In the genomic region with DNA sequence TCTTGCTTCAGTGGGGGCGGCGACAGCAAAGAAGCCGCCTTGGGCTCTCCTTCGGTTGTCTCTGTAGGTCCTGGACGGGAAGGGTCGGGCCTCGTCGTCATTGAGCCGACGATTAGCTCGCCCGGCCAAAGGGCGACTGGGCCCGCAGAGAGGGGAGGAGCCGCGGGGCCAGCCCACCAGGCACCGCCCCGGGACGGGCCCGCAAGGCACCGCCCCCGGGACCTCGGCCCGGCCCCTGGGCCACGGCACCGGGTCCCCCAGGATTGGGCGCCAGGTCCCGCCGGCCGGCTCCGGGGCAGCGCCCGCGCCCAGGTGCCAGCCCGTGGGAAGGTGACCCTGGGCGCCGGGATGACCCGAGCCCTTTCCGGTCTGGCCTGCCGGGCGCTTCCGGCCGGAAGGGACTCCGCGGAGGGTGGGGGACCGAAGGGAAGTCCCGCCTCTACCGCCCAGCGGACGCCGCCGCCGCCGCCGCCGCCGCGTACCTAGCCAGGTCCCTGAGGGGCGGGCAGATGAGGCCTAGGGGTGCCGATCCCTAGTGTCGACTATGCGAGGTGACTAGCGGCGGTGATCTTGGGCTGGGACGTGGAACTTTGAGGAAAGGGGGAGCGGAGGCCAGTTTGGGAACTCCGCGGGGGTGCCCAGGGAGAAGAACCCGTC, we compare ENCODE assay signal across 1 cellular context.
TF ChIP-seq lines count a peak whose summit lies in the region.

A gene (minus strand): TSS at position 371 of the 657 bp plus-strand sequence. CDS start 524 bp downstream, outside the sequence.
A gene with protein sequence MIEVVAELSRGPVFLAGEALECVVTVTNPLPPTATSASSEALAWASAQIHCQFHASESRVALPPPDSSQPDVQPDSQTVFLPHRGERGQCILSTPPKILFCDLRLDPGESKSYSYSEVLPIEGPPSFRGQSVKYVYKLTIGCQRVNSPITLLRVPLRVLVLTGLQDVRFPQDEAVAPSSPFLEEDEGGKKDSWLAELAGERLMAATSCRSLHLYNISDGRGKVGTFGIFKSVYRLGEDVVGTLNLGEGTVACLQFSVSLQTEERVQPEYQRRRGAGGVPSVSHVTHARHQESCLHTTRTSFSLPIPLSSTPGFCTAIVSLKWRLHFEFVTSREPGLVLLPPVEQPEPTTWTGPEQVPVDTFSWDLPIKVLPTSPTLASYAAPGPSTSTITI (plus strand): TSS at position 430 of the 657 bp plus-strand sequence. CDS start 469 bp downstream, outside the sequence.

TF ChIP-seq in HEK293, 187 proteins besides CTCF, POLR2A, EP300 and RAD21 (continued from another document):
- TF ChIP-seq, protein P1, sequence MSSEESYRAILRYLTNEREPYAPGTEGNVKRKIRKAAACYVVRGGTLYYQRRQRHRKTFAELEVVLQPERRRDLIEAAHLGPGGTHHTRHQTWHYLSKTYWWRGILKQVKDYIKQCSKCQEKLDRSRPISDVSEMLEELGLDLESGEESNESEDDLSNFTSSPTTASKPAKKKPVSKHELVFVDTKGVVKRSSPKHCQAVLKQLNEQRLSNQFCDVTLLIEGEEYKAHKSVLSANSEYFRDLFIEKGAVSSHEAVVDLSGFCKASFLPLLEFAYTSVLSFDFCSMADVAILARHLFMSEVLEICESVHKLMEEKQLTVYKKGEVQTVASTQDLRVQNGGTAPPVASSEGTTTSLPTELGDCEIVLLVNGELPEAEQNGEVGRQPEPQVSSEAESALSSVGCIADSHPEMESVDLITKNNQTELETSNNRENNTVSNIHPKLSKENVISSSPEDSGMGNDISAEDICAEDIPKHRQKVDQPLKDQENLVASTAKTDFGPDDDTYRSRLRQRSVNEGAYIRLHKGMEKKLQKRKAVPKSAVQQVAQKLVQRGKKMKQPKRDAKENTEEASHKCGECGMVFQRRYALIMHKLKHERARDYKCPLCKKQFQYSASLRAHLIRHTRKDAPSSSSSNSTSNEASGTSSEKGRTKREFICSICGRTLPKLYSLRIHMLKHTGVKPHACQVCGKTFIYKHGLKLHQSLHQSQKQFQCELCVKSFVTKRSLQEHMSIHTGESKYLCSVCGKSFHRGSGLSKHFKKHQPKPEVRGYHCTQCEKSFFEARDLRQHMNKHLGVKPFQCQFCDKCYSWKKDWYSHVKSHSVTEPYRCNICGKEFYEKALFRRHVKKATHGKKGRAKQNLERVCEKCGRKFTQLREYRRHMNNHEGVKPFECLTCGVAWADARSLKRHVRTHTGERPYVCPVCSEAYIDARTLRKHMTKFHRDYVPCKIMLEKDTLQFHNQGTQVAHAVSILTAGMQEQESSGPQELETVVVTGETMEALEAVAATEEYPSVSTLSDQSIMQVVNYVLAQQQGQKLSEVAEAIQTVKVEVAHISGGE (tag by site-specific recombination; conservative IDR thresholded peaks at IDR 0.05; ENCODE audit: low read depth) = peak; percentile 93
- TF ChIP-seq, protein P2, sequence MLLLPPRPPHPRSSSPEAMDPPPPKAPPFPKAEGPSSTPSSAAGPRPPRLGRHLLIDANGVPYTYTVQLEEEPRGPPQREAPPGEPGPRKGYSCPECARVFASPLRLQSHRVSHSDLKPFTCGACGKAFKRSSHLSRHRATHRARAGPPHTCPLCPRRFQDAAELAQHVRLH (tag by site-specific recombination; IDR thresholded peaks at IDR 0.05) = no peak
- TF ChIP-seq ZNF544 (tag by site-specific recombination; IDR thresholded peaks at IDR 0.05) (no peak), ZNF561 (tag by site-specific recombination; IDR thresholded peaks at IDR 0.05; ENCODE audit: borderline replicate concordance) (peak; percentile 58; the same call in 1 of the 2 replicates), ZEB2 (tag by site-specific recombination; IDR thresholded peaks at IDR 0.05) (peak; percentile 48; the same call in 1 of the 2 replicates), ZNF211 (tag by site-specific recombination; IDR thresholded peaks at IDR 0.05; ENCODE audit: low read depth) (no peak), KLF10 (tag by site-specific recombination; IDR thresholded peaks at IDR 0.05) (peak; percentile 43; the same call in 1 of the 2 replicates), SP3 (tag by site-specific recombination; IDR thresholded peaks at IDR 0.05) (peak; percentile 65; the same call in 1 of the 2 replicates), SP2 (tag by site-specific recombination; IDR thresholded peaks at IDR 0.05) (peak; percentile 74), ZNF112 (tag by site-specific recombination; IDR thresholded peaks at IDR 0.05) (no peak), ZNF341 (tag by site-specific recombination; IDR thresholded peaks at IDR 0.05; ENCODE audit: low read depth) (peak; percentile 47; the same call in 1 of the 2 replicates), GLIS2 (tag by site-specific recombination; IDR thresholded peaks at IDR 0.05) (peak; percentile 67), ZNF423 (tag by site-specific recombination; IDR thresholded peaks at IDR 0.05) (peak; percentile 91), ZBTB8A (tag by site-specific recombination; IDR thresholded peaks at IDR 0.05) (peak; percentile 97), KLF8 (tag by site-specific recombination; IDR thresholded peaks at IDR 0.05) (peak; percentile 43; the same call in 1 of the 2 replicates), ZNF76 (tag by site-specific recombination; IDR thresholded peaks at IDR 0.05; ENCODE audit: borderline replicate concordance, low read depth) (peak; percentile 11; the same call in 1 of the 2 replicates), ZNF664 (tag by site-specific recombination; IDR thresholded peaks at IDR 0.05) (no peak), ZNF549 (tag by site-specific recombination; IDR thresholded peaks at IDR 0.05) (no peak), ZFP69B (tag by site-specific recombination; IDR thresholded peaks at IDR 0.05) (no peak), SETDB1 (IDR thresholded peaks at IDR 0.05; ENCODE audit: insufficient read length, low read length) (no peak), ZSCAN30 (tag by site-specific recombination; IDR thresholded peaks at IDR 0.05) (peak; percentile 49; the same call in 1 of the 2 replicates)
- TF ChIP-seq, protein P3, sequence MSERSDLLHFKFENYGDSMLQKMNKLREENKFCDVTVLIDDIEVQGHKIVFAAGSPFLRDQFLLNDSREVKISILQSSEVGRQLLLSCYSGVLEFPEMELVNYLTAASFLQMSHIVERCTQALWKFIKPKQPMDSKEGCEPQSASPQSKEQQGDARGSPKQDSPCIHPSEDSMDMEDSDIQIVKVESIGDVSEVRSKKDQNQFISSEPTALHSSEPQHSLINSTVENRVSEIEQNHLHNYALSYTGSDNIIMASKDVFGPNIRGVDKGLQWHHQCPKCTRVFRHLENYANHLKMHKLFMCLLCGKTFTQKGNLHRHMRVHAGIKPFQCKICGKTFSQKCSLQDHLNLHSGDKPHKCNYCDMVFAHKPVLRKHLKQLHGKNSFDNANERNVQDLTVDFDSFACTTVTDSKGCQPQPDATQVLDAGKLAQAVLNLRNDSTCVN (tag by site-specific recombination; optimal IDR thresholded peaks at IDR 0.05) = peak; percentile 36
- TF ChIP-seq, protein P4, sequence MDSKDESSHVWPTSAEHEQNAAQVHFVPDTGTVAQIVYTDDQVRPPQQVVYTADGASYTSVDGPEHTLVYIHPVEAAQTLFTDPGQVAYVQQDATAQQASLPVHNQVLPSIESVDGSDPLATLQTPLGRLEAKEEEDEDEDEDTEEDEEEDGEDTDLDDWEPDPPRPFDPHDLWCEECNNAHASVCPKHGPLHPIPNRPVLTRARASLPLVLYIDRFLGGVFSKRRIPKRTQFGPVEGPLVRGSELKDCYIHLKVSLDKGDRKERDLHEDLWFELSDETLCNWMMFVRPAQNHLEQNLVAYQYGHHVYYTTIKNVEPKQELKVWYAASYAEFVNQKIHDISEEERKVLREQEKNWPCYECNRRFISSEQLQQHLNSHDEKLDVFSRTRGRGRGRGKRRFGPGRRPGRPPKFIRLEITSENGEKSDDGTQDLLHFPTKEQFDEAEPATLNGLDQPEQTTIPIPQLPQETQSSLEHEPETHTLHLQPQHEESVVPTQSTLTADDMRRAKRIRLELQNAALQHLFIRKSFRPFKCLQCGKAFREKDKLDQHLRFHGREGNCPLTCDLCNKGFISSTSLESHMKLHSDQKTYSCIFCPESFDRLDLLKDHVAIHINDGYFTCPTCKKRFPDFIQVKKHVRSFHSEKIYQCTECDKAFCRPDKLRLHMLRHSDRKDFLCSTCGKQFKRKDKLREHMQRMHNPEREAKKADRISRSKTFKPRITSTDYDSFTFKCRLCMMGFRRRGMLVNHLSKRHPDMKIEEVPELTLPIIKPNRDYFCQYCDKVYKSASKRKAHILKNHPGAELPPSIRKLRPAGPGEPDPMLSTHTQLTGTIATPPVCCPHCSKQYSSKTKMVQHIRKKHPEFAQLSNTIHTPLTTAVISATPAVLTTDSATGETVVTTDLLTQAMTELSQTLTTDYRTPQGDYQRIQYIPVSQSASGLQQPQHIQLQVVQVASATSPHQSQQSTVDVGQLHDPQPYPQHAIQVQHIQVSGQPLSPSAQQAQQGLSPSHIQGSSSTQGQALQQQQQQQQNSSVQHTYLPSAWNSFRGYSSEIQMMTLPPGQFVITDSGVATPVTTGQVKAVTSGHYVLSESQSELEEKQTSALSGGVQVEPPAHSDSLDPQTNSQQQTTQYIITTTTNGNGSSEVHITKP (tag by site-specific recombination; IDR thresholded peaks at IDR 0.05) = peak; percentile 99
- TF ChIP-seq, protein P5, sequence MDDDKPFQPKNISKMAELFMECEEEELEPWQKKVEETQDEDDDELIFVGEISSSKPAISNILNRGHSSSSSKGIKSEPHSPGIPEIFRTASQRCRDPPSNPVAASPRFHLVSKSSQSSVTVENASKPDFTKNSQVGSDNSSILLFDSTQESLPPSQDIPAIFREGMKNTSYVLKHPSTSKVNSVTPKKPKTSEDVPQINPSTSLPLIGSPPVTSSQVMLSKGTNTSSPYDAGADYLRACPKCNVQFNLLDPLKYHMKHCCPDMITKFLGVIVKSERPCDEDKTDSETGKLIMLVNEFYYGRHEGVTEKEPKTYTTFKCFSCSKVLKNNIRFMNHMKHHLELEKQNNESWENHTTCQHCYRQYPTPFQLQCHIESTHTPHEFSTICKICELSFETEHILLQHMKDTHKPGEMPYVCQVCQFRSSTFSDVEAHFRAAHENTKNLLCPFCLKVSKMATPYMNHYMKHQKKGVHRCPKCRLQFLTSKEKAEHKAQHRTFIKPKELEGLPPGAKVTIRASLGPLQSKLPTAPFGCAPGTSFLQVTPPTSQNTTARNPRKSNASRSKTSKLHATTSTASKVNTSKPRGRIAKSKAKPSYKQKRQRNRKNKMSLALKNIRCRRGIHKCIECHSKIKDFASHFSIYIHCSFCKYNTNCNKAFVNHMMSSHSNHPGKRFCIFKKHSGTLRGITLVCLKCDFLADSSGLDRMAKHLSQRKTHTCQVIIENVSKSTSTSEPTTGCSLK (tag by site-specific recombination; IDR thresholded peaks at IDR 0.05) = no peak
- TF ChIP-seq, protein P6, sequence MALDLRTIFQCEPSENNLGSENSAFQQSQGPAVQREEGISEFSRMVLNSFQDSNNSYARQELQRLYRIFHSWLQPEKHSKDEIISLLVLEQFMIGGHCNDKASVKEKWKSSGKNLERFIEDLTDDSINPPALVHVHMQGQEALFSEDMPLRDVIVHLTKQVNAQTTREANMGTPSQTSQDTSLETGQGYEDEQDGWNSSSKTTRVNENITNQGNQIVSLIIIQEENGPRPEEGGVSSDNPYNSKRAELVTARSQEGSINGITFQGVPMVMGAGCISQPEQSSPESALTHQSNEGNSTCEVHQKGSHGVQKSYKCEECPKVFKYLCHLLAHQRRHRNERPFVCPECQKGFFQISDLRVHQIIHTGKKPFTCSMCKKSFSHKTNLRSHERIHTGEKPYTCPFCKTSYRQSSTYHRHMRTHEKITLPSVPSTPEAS (tag by site-specific recombination; IDR thresholded peaks at IDR 0.05) = no peak
- TF ChIP-seq, protein P7, sequence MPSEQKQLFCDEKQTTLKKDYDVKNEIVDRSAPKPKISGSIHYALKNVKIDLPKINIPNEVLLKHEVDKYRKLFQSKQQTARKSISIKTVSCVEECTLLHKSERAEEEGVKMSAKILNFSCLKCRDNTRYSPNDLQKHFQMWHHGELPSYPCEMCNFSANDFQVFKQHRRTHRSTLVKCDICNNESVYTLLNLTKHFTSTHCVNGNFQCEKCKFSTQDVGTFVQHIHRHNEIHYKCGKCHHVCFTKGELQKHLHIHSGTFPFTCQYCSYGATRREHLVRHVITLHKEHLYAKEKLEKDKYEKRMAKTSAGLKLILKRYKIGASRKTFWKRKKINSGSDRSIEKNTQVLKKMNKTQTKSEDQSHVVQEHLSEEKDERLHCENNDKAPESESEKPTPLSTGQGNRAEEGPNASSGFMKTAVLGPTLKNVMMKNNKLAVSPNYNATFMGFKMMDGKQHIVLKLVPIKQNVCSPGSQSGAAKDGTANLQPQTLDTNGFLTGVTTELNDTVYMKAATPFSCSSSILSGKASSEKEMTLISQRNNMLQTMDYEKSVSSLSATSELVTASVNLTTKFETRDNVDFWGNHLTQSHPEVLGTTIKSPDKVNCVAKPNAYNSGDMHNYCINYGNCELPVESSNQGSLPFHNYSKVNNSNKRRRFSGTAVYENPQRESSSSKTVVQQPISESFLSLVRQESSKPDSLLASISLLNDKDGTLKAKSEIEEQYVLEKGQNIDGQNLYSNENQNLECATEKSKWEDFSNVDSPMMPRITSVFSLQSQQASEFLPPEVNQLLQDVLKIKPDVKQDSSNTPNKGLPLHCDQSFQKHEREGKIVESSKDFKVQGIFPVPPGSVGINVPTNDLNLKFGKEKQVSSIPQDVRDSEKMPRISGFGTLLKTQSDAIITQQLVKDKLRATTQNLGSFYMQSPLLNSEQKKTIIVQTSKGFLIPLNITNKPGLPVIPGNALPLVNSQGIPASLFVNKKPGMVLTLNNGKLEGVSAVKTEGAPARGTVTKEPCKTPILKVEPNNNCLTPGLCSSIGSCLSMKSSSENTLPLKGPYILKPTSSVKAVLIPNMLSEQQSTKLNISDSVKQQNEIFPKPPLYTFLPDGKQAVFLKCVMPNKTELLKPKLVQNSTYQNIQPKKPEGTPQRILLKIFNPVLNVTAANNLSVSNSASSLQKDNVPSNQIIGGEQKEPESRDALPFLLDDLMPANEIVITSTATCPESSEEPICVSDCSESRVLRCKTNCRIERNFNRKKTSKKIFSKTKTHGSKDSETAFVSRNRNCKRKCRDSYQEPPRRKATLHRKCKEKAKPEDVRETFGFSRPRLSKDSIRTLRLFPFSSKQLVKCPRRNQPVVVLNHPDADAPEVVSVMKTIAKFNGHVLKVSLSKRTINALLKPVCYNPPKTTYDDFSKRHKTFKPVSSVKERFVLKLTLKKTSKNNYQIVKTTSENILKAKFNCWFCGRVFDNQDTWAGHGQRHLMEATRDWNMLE (tag by site-specific recombination; conservative IDR thresholded peaks at IDR 0.05; ENCODE audit: low read depth) = peak; percentile 32; the same call in 1 of the 2 replicates
TF ChIP-seq in HEK293: peak in this region for 19.
